ENCODE assay signal across 37 cellular contexts in the genomic region with DNA sequence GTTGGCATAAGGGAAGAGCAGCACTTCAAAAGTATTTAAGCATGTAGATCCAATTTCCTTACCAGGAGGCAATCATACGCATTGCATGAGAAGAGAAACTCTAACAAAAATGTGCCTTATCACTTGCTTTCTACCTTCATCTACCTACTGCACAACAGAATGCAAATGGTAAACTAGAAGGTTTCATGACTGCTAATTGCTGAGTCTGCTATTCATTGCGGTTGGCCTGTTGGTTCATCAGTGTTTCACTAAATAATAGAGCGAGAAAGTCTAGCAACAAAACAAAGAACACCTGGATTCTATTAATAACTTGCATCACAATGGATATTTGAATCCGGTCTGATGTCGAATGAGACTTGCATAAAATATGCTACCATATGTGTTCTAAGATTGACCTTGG.
"Had no signal": no experiment of that assay in that cellular context is flagged by ENCODE, and none has a peak within 500 bp of the region (broad histone marks: within the 10 kb centered on the region; RNA-seq: fewer than 3 reads in every experiment).

No MANE protein-coding gene starts in this region.

- H3K4me1 ChIP-seq: adrenal gland, body of pancreas, breast epithelium had no signal

- H3K9me3 ChIP-seq: adrenal gland, body of pancreas had no signal

- H3K4me1 Mint-ChIP-seq: activated B cell treated with CpG ODN at 0.5 μM for 24 hours; activated CD4-positive, alpha-beta T cell treated with anti-CD3 and anti-CD28 coated beads, Interleukin-2, amount 10 ng/mL, durations not matched to agents 24 days and 14 days; activated naive CD8-positive, alpha-beta T cell treated with anti-CD3 and anti-CD28 coated beads for 36 hours; activated T-helper 17 cell treated with anti-CD3 and anti-CD28 coated beads, Interleukin-2, amount 50 U/mL, for 72 hours had no signal

- H3K9me3 Mint-ChIP-seq: activated CD4-positive, alpha-beta T cell treated with anti-CD3 and anti-CD28 coated beads, Interleukin-2, amount 10 ng/mL, durations not matched to agents 24 days and 14 days; activated CD8-positive, alpha-beta T cell treated with anti-CD3 and anti-CD28 coated beads for 36 hours; activated naive CD4-positive, alpha-beta T cell treated with anti-CD3 and anti-CD28 coated beads for 36 hours; activated naive CD8-positive, alpha-beta T cell treated with anti-CD3 and anti-CD28 coated beads for 36 hours; activated T-helper 1 cell treated with anti-CD3 and anti-CD28 coated beads, Interleukin-12 subunit alpha, Interleukin-12 subunit beta, Interleukin-2, Interleukin-4 antibody, amounts not matched to agents 30 ng/mL and 10 ng/mL and 1 ng/mL, durations not matched to agents 14 hours and 24 hours and 36 hours; T-helper 2 cell treated with Interferon-gamma antibody and Interleukin-4, amounts not matched to agents 5 μg/mL and 100 μg/mL, for 36 hours had no signal

- ATAC-seq: activated CD8-positive, alpha-beta T cell treated with anti-CD3 and anti-CD28 coated beads for 36 hours; activated naive CD4-positive, alpha-beta T cell treated with anti-CD3 and anti-CD28 coated beads, Interleukin-2, amount 50 U/mL, for 72 hours; activated T-cell treated with anti-CD3 and anti-CD28 coated beads, Interleukin-2, amount 50 U/mL, for 4 hours; activated T-cell treated with anti-CD3 and anti-CD28 coated beads, Interleukin-2, amount 50 U/mL, for 72 hours; activated T-helper 17 cell treated with anti-CD3 and anti-CD28 coated beads, Interleukin-2, amount 50 U/mL, for 72 hours; body of pancreas had no signal

- H3K4me3 Mint-ChIP-seq: activated B cell treated with CpG ODN at 0.5 μM for 24 hours; activated CD4-positive, alpha-beta memory T cell treated with anti-CD3 and anti-CD28 coated beads for 36 hours; activated CD4-positive, alpha-beta T cell treated with anti-CD3 and anti-CD28 coated beads, Interleukin-2, amount 10 ng/mL, durations not matched to agents 24 days and 14 days; activated CD8-positive, alpha-beta T cell treated with anti-CD3 and anti-CD28 coated beads for 36 hours; activated naive CD4-positive, alpha-beta T cell treated with anti-CD3 and anti-CD28 coated beads for 36 hours; activated naive CD8-positive, alpha-beta T cell treated with anti-CD3 and anti-CD28 coated beads for 36 hours; activated T-cell treated with anti-CD3 and anti-CD28 coated beads, Interleukin-2, amount 50 U/mL, for 4 hours; activated T-cell treated with anti-CD3 and anti-CD28 coated beads, Interleukin-2, amount 50 U/mL, for 72 hours; activated T-helper 1 cell treated with anti-CD3 and anti-CD28 coated beads, Interleukin-12 subunit alpha, Interleukin-12 subunit beta, Interleukin-2, Interleukin-4 antibody, amounts not matched to agents 30 ng/mL and 10 ng/mL and 1 ng/mL, durations not matched to agents 14 hours and 24 hours and 36 hours; activated T-helper 17 cell treated with anti-CD3 and anti-CD28 coated beads, Interleukin-2, amount 50 U/mL, for 72 hours; T-helper 1 cell treated with Interleukin-12 subunit alpha and Interleukin-12 subunit beta and Interleukin-4 antibody, amounts not matched to agents 30 μg/mL and 1 μg/mL, for 36 hours; T-helper 2 cell treated with Interferon-gamma antibody and Interleukin-4, amounts not matched to agents 5 μg/mL and 100 μg/mL, for 36 hours had no signal

- DNase-seq: activated B cell treated with CpG ODN at 0.5 μM for 24 hours; activated CD4-positive, alpha-beta memory T cell treated with anti-CD3 and anti-CD28 coated beads for 36 hours; activated CD4-positive, alpha-beta T cell treated with anti-CD3 and anti-CD28 coated beads for 4 hours; activated CD4-positive, alpha-beta T cell treated with anti-CD3 and anti-CD28 coated beads, Interleukin-2, amount 10 ng/mL, durations not matched to agents 24 days and 14 days; activated CD4-positive, alpha-beta T cell treated with anti-CD3 and anti-CD28 coated beads, Interleukin-2, amount 50 U/mL, for 1 hour; activated CD4-positive, alpha-beta T cell treated with anti-CD3 and anti-CD28 coated beads, Interleukin-2, amount 50 U/mL, for 4 hours; activated CD4-positive, CD25-positive, alpha-beta regulatory T cell treated with anti-CD3 and anti-CD28 coated beads, Interleukin-2, amount 50 U/mL, for 72 hours; activated CD8-positive, alpha-beta memory T cell treated with anti-CD3 and anti-CD28 coated beads, Interleukin-2, amount 50 U/mL, for 4 hours; activated CD8-positive, alpha-beta T cell treated with anti-CD3 and anti-CD28 coated beads for 36 hours; activated effector memory CD4-positive, alpha-beta T cell treated with anti-CD3 and anti-CD28 coated beads, Interleukin-2, amount 50 U/mL, for 16 hours; activated gamma-delta T cell treated with Interleukin-2 at 50 U/mL for 16 hours; activated naive CD4-positive, alpha-beta T cell; activated naive CD4-positive, alpha-beta T cell treated with anti-CD3 and anti-CD28 coated beads for 36 hours; activated naive CD4-positive, alpha-beta T cell treated with anti-CD3 and anti-CD28 coated beads, Interleukin-2, amount 50 U/mL, for 16 hours; activated naive CD8-positive, alpha-beta T cell treated with anti-CD3 and anti-CD28 coated beads for 36 hours; activated T-cell treated with anti-CD3 and anti-CD28 coated beads for 4 hours; activated T-cell treated with anti-CD3 and anti-CD28 coated beads, Interleukin-2, amount 50 U/mL, for 1 hour; activated T-cell treated with anti-CD3 and anti-CD28 coated beads, Interleukin-2, amount 50 U/mL, for 4 hours; activated T-cell treated with anti-CD3 and anti-CD28 coated beads, Interleukin-2, amount 50 U/mL, for 72 hours; adrenal gland; amniotic stem cell; aorta; body of pancreas; brain microvascular endothelial cell; central memory CD4-positive, alpha-beta T cell; T-helper 1 cell; T-helper 2 cell; T-helper 9 cell had no signal

- H3K27me3 Mint-ChIP-seq: activated B cell treated with CpG ODN at 0.5 μM for 24 hours; activated CD4-positive, alpha-beta memory T cell treated with anti-CD3 and anti-CD28 coated beads for 36 hours; activated CD4-positive, alpha-beta T cell treated with anti-CD3 and anti-CD28 coated beads, Interleukin-2, amount 10 ng/mL, durations not matched to agents 24 days and 14 days; activated CD8-positive, alpha-beta T cell treated with anti-CD3 and anti-CD28 coated beads for 36 hours; activated naive CD8-positive, alpha-beta T cell treated with anti-CD3 and anti-CD28 coated beads for 36 hours; activated T-helper 17 cell treated with anti-CD3 and anti-CD28 coated beads, Interleukin-2, amount 50 U/mL, for 72 hours had no signal

- FAIRE-seq: astrocyte, TTC549 had no signal

- H3K4me3 ChIP-seq: adrenal gland, body of pancreas, breast epithelium had no signal

- H3K27ac Mint-ChIP-seq: activated B cell treated with CpG ODN at 0.5 μM for 24 hours; activated CD4-positive, alpha-beta memory T cell treated with anti-CD3 and anti-CD28 coated beads for 36 hours; activated CD4-positive, alpha-beta T cell treated with anti-CD3 and anti-CD28 coated beads, Interleukin-2, amount 10 ng/mL, durations not matched to agents 24 days and 14 days; activated CD8-positive, alpha-beta T cell treated with anti-CD3 and anti-CD28 coated beads for 36 hours; activated naive CD4-positive, alpha-beta T cell treated with anti-CD3 and anti-CD28 coated beads for 36 hours; activated naive CD4-positive, alpha-beta T cell treated with anti-CD3 and anti-CD28 coated beads, Interleukin-2, amount 50 U/mL, for 72 hours; activated naive CD8-positive, alpha-beta T cell treated with anti-CD3 and anti-CD28 coated beads for 36 hours; activated T-cell treated with anti-CD3 and anti-CD28 coated beads, Interleukin-2, amount 50 U/mL, for 72 hours; activated T-helper 1 cell treated with anti-CD3 and anti-CD28 coated beads, Interleukin-12 subunit alpha, Interleukin-12 subunit beta, Interleukin-2, Interleukin-4 antibody, amounts not matched to agents 30 ng/mL and 10 ng/mL and 1 ng/mL, durations not matched to agents 14 hours and 24 hours and 36 hours; activated T-helper 17 cell treated with anti-CD3 and anti-CD28 coated beads, Interleukin-2, amount 50 U/mL, for 72 hours; T-helper 1 cell treated with Interleukin-12 subunit alpha and Interleukin-12 subunit beta and Interleukin-4 antibody, amounts not matched to agents 30 μg/mL and 1 μg/mL, for 36 hours; T-helper 2 cell treated with Interferon-gamma antibody and Interleukin-4, amounts not matched to agents 5 μg/mL and 100 μg/mL, for 36 hours had no signal

- H3K36me3 ChIP-seq: adrenal gland, brain microvascular endothelial cell, breast epithelium had no signal

- H3K36me3 Mint-ChIP-seq: activated CD4-positive, alpha-beta memory T cell treated with anti-CD3 and anti-CD28 coated beads for 36 hours; activated naive CD4-positive, alpha-beta T cell treated with anti-CD3 and anti-CD28 coated beads, Interleukin-2, amount 50 U/mL, for 72 hours; activated naive CD8-positive, alpha-beta T cell treated with anti-CD3 and anti-CD28 coated beads for 36 hours had no signal

- H3K27me3 ChIP-seq: adrenal gland, body of pancreas, brain microvascular endothelial cell, breast epithelium had no signal

- H3K27ac ChIP-seq: adrenal gland, body of pancreas, brain microvascular endothelial cell, breast epithelium, VCaP had no signal
